Comparison of ENCODE assay signal across 8 cellular contexts in the genomic region with DNA sequence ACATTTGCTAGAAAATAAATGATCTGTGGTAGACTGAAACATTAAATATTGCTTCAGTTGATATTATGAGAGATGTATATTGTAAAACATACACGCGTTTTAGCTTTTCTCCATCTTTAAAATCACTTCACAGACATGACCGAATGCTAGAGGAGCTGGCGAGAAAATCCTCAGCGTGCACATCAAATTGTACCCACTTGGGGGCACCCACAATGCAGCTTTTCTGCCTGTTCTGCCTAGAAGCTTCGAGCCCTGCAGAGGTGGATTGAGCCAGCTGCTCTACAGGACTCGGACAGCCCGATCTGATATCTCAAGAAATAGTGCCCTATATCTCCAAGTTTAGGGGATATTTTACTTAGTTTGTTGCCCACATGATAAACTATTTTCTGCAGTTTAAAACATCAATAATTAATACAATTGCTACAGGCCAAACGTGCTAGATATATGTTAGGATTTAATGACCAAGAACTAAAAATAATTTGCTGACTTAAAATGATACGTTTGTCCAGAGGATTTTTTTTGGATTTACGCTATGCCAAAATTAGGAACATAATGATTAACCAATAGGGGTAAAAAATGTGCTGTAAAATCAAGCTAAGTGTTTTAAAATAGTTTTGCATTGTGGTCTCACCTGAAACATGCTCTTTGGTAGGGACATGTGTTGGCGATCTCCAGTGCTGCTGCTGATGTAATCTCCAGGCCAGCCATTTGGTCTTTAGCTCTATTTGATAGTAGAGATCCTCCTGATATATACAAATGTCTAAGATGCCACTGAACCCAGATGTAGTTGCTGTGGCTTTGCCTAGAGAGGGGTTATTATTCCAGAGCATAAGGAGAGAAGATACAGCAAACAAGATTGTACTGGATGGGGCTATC. TPM values are rescaled to one million over a fixed set of nuclear protein-coding genes. Genes with fewer than 3 reads are reported as not detected.
A peak's percentile ranks its signal among the peaks of the same experiment; 100 is the strongest.
DNase-seq lines count a peak whose midpoint lies in the region; ATAC-seq and TF ChIP-seq lines count a peak whose summit lies in the region.

No MANE protein-coding gene starts in this region.

- no peaks in the 10 kb centered on the region for H4K20me1 ChIP-seq in OCI-LY7 (ENCODE audit: insufficient read depth, low read length)

- H3K4me1 ChIP-seq in OCI-LY7 (ENCODE audit: insufficient read depth, low read length, poor library complexity, severe bottlenecking) (no peaks in the 10 kb centered on the region), heart right ventricle (peaks cover 0 to 6% (median 0%) of the 10 kb centered on the region in 9 donors)

- no peak overlapping the region for H3K4me3 Mint-ChIP-seq in activated T-helper 17 cell treated with anti-CD3 and anti-CD28 coated beads, Interleukin-2, amount 50 U/mL, for 72 hours

- H3K27me3 Mint-ChIP-seq in activated T-helper 17 cell treated with anti-CD3 and anti-CD28 coated beads, Interleukin-2, amount 50 U/mL, for 72 hours = peaks cover 17% of the 10 kb centered on the region

- POLR2A ChIA-PET in OCI-LY7 (lab: Charles Lee) = interaction anchor here (0.8 to 1.7 kb wide), 4 partner anchors 11 to 78 kb away, joined by 3 to 4 read pairs (median 4); no protein-coding TSS in a partner anchor

- H3K27ac Mint-ChIP-seq in activated T-helper 17 cell treated with anti-CD3 and anti-CD28 coated beads, Interleukin-2, amount 50 U/mL, for 72 hours = no peak overlapping the region

- no peaks in the 10 kb centered on the region for H3K79me2 ChIP-seq in OCI-LY7 (ENCODE audit: insufficient read depth, low read depth, low read length)

- H2AFZ ChIP-seq in OCI-LY7 (ENCODE audit: low read length) = peak overlapping the region; percentile 65; the same call in 1 of the 2 replicates

- TF ChIP-seq CTCF in GM20000 (IDR thresholded peaks at IDR 0.05; ENCODE audit: extremely low read depth, missing control alignments) = peak; percentile 29
- TF ChIP-seq CTCF in OCI-LY7 (conservative IDR thresholded peaks at IDR 0.05; ENCODE audit: low read length) = peak; percentile 79
- TF ChIP-seq CTCF in heart right ventricle (IDR thresholded peaks at IDR 0.05) = peak in 8 of 9 donors; percentile 20 to 59 (median 50)

- peak; percentile 65 for ATAC-seq in activated T-helper 17 cell treated with anti-CD3 and anti-CD28 coated beads, Interleukin-2, amount 50 U/mL, for 72 hours (replicated peaks)
- ATAC-seq in heart right ventricle (peak in 7 of 8 donors; percentile 46 to 83 (median 67)), sciatic nerve (peak; percentile 84), esophagus mucosa (no peak)

- no peaks in the 10 kb centered on the region for H3K4me1 Mint-ChIP-seq in activated T-helper 17 cell treated with anti-CD3 and anti-CD28 coated beads, Interleukin-2, amount 50 U/mL, for 72 hours

- H3K36me3 ChIP-seq in OCI-LY7 (ENCODE audit: insufficient read depth, low read length) = no peaks in the 10 kb centered on the region
- no peaks in the 10 kb centered on the region for H3K36me3 ChIP-seq in heart right ventricle

- peaks cover 0 to 20% (median 0%) of the 10 kb centered on the region in 7 donors for H3K27me3 ChIP-seq in heart right ventricle

- WGBS in heart right ventricle, 2 donors = 32 to 37% methylated on average over 12 of the region's 12 CpGs

- intact Hi-C loops in OCI-LY7 (cut with micrococcal nuclease; ENCODE audit: unreplicated experiment) (no loop called here), heart right ventricle (cut with DNase I) (loop anchor here in 3 of 10 donors (5.0 to 10.0 kb wide), 3 partner anchors 71 to 81 kb away; no protein-coding TSS in a partner anchor), sciatic nerve (cut with DNase I) (no loop called here)

- H3K9me2 ChIP-seq in OCI-LY7 (ENCODE audit: insufficient read depth, low read length) = no peaks in the 10 kb centered on the region

- H3K9me3 ChIP-seq in OCI-LY7 (ENCODE audit: low read length) (no peaks in the 10 kb centered on the region), heart right ventricle (no peaks in the 10 kb centered on the region)

- H3K9me3 Mint-ChIP-seq in activated T-helper 17 cell treated with anti-CD3 and anti-CD28 coated beads, Interleukin-2, amount 50 U/mL, for 72 hours = no peaks in the 10 kb centered on the region

- BruUV-seq in OCI-LY7 (replicated peaks; lab: Mats Ljungman, UMichigan) = no TSS peak

- H3K4me3 ChIP-seq in OCI-LY7 (ENCODE audit: low read depth, low read length, poor library complexity, severe bottlenecking) (no peak overlapping the region), heart right ventricle (no peak overlapping the region)

- no peaks in the 10 kb centered on the region for H3K36me3 Mint-ChIP-seq in activated T-helper 17 cell treated with anti-CD3 and anti-CD28 coated beads, Interleukin-2, amount 50 U/mL, for 72 hours (ENCODE audit: low read depth)

- DNase-seq in DMS 273 (lab: John Stamatoyannopoulos, UW; ENCODE audit: unreplicated experiment) = peak; percentile 89
- DNase-seq in GM20000 (ENCODE audit: low spot score) = peak; percentile 18
- peak; percentile 26 for DNase-seq in HuH-7 (ENCODE audit: low spot score)
- peak; percentile 55 for DNase-seq in OCI-LY7 (ENCODE audit: low spot score)
- DNase-seq in heart right ventricle = peak; percentile 16 to 40
- peak; percentile 59 for DNase-seq in sciatic nerve (ENCODE audit: low spot score)

- no peak overlapping the region; the same call in 1 of the 2 replicates for H3K4me2 ChIP-seq in OCI-LY7 (ENCODE audit: low read length)

- CTCF ChIA-PET in OCI-LY7 (lab: Charles Lee; ENCODE audit: unreplicated experiment) = no interaction called here

- H3K27ac ChIP-seq in OCI-LY7 (ENCODE audit: low read depth, low read length, poor library complexity, severe bottlenecking) (no peak overlapping the region), heart right ventricle (no peak overlapping the region)

RNA-seq across cellular contexts. Expression of gene ATP5MC3, which starts 22.3 kb away (rescaled TPM):
- 149 and 161 TPM in 2 replicates for total RNA-seq in OCI-LY7 (2014; rRNA removed; shearing (Covaris generic))
- 300 and 371 TPM in 2 replicates for total RNA-seq in OCI-LY7 (2022)
- total RNA-seq in activated T-helper 17 cell treated with anti-CD3 and anti-CD28 coated beads, Interleukin-2, amount 50 U/mL, for 72 hours = 100 to 1,000 TPM; 200 to 416 TPM
- total RNA-seq in heart right ventricle = 1,000 to 10,000 TPM in 9 of 10 donors, 100 to 1,000 TPM in 1; 813 to 1,522 (median 1,119) TPM
- polyA plus RNA-seq in heart right ventricle = 1,000 to 10,000 TPM in 1 of 2 donors, 100 to 1,000 TPM in 1; 357 to 1,442 TPM
- total RNA-seq in sciatic nerve = 80.8 TPM
- 282 TPM for total RNA-seq in esophagus mucosa

RNA-seq across cellular contexts. Expression of gene ATF2, which starts 35.9 kb away (rescaled TPM):
- total RNA-seq in OCI-LY7 (2014; rRNA removed; shearing (Covaris generic)) = 22.3 and 22.7 TPM in 2 replicates
- total RNA-seq in OCI-LY7 (2022) (40.8 and 43.3 TPM in 2 replicates), heart right ventricle (10 to 100 TPM; 23.3 to 39.8 (median 29.9) TPM), sciatic nerve (71.1 TPM), esophagus mucosa (18.2 TPM)
- 10 to 100 TPM; 57.5 to 64.1 TPM for total RNA-seq in activated T-helper 17 cell treated with anti-CD3 and anti-CD28 coated beads, Interleukin-2, amount 50 U/mL, for 72 hours
- polyA plus RNA-seq in heart right ventricle = 10 to 100 TPM in 1 of 2 donors, 1 to 10 TPM in 1; 7.8 to 26.3 TPM

Comparison
In these comparisons a context has a peak if more than half of its experiments do, and no peak if none do; other contexts are left out.
1. DNase-seq: peak in every context shown above with its lines; median percentile 89 in DMS 273; 59 in sciatic nerve; 55 in OCI-LY7; 28 in heart right ventricle; 26 in HuH-7; 18 in GM20000.
2. CTCF ChIP-seq: peak in every context shown above with its lines; median percentile 79 in OCI-LY7; 50 in heart right ventricle; 29 in GM20000.